Comparison of ENCODE assay signal across 8 cellular contexts in the genomic region with DNA sequence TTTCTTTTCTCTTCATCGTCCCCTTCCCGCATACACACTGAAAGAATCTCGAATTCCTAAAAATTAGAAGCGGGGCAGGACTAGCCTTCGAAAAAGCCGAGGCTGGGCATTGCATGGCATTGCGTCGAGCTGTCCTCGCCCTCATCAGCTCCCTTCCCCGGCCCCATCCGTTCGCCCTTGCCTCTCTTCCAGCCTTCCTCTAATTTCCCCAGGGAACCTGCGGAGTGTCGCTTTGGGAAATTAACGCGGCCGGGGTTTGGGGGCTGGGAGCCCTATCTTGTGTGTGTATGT. TPM values are rescaled to one million over a fixed set of nuclear protein-coding genes. Genes with fewer than 3 reads are reported as not detected.
DNase-seq lines count a peak whose midpoint lies in the region; ATAC-seq and TF ChIP-seq lines count a peak whose summit lies in the region.

No MANE protein-coding gene starts in this region.

- H3K36me3 ChIP-seq in breast epithelium: no peaks in the 10 kb centered on the region

- H3K4me3 ChIP-seq in HL-60 (replicated peaks; ENCODE audit: insufficient read depth, low read length) (peak overlapping the region; percentile 42), breast epithelium (peak overlapping the region; percentile 75 to 99 (median 77))

- H3K27ac ChIP-seq in 22Rv1: peak overlapping the region; percentile 99
- H3K27ac ChIP-seq in HL-60 (replicated peaks): no peak overlapping the region
- H3K27ac ChIP-seq in breast epithelium: peak overlapping the region; percentile 95 to 100

- H3K4me1 Mint-ChIP-seq in mesothelial cell of epicardium: peaks cover 52% of the 10 kb centered on the region

- H3K9me3 Mint-ChIP-seq in mesothelial cell of epicardium: peaks cover 2% of the 10 kb centered on the region

- H3K27me3 ChIP-seq in HL-60 (ENCODE audit: insufficient read depth, poor library complexity, severe bottlenecking) (peaks cover 49% of the 10 kb centered on the region), breast epithelium (no peaks in the 10 kb centered on the region)

- no peak for ATAC-seq in GM18867 (IDR thresholded peaks at IDR 0.05; ENCODE audit: unreplicated experiment)

- H3K4me1 ChIP-seq in breast epithelium: peaks cover 11 to 21% of the 10 kb centered on the region in 2 donors

- TF ChIP-seq CTCF in 22Rv1 (IDR thresholded peaks at IDR 0.05) (no peak), HL-60 (IDR thresholded peaks at IDR 0.05; ENCODE audit: insufficient read depth, low read length) (no peak), breast epithelium (IDR thresholded peaks at IDR 0.05) (no peak), mesothelial cell of epicardium (IDR thresholded peaks at IDR 0.05; ENCODE audit: unreplicated experiment) (no peak)

- H3K9me3 ChIP-seq in breast epithelium: no peaks in the 10 kb centered on the region

- peaks cover 13% of the 10 kb centered on the region for H3K36me3 Mint-ChIP-seq in mesothelial cell of epicardium

- peak overlapping the region; percentile 92 for H3K4me3 Mint-ChIP-seq in mesothelial cell of epicardium

- no peak for TF ChIP-seq POLR2A in breast epithelium (IDR thresholded peaks at IDR 0.05)

- peak overlapping the region; percentile 87 for H3K27ac Mint-ChIP-seq in mesothelial cell of epicardium

- H3K27me3 Mint-ChIP-seq in mesothelial cell of epicardium (ENCODE audit: low read depth): peaks cover 7% of the 10 kb centered on the region

- DNase-seq in HL-60 (ENCODE audit: low read depth in 1 of 2, low spot score in 1 of 2): no peak
- no peak for DNase-seq in breast epithelium (ENCODE audit: low spot score in 2 of 2)
- DNase-seq in mesothelial cell of epicardium (ENCODE audit: low spot score in 2 of 2, unreplicated experiment in 2 of 2): no peak
- no peak for DNase-seq in hepatic stellate cell (ENCODE audit: low spot score)
- DNase-seq in NCI-H2227 treated with DMSO at 0.1 percent for 48 hours (lab: John Stamatoyannopoulos, UW): no peak
- no peak for DNase-seq in C1 segment of cervical spinal cord (lab: John Stamatoyannopoulos, UW)

- intact Hi-C loops in breast epithelium (cut with DNase I; ENCODE audit: low total_unique reads): no loop called here

RNA-seq across cellular contexts. Expression of a gene that starts 1.1 kb away (rescaled TPM):
- total RNA-seq in breast epithelium (100 to 1,000 TPM in 1 of 3 donors, 10 to 100 TPM in 2; 70.9 to 101 (median 85.8) TPM), mesothelial cell of epicardium (320 to 338 TPM (median 323 TPM) in 3 replicates)

RNA-seq across cellular contexts. Expression of a gene that starts 5.1 kb away (rescaled TPM):
- total RNA-seq in breast epithelium (1 to 10 TPM in 1 of 3 donors, under 1 TPM in 2; 0.44 to 1.3 (median 0.80) TPM), mesothelial cell of epicardium (2.7 to 3.8 TPM (median 3.5 TPM) in 3 replicates)

RNA-seq across cellular contexts. Expression of a gene that starts 14.3 kb away (rescaled TPM):
- 100 to 1,000 TPM; 130 to 168 (median 159) TPM for total RNA-seq in breast epithelium
- 195 to 203 TPM (median 202 TPM) in 3 replicates for total RNA-seq in mesothelial cell of epicardium

RNA-seq across cellular contexts. Expression of a gene that starts 22.1 kb away (rescaled TPM):
- total RNA-seq in breast epithelium (10 to 100 TPM in 2 of 3 donors, 1 to 10 TPM in 1; 5.9 to 29.0 (median 11.0) TPM), mesothelial cell of epicardium (2.9 to 3.9 TPM (median 3.8 TPM) in 3 replicates)

RNA-seq across cellular contexts. Expression of a gene that starts 43.4 kb away (rescaled TPM):
- total RNA-seq in breast epithelium: 10 to 100 TPM; 52.1 to 72.2 (median 59.9) TPM
- 34.1 to 37.6 TPM (median 34.8 TPM) in 3 replicates for total RNA-seq in mesothelial cell of epicardium
